Comparison of ENCODE assay signal across 23 cellular contexts in the genomic region with DNA sequence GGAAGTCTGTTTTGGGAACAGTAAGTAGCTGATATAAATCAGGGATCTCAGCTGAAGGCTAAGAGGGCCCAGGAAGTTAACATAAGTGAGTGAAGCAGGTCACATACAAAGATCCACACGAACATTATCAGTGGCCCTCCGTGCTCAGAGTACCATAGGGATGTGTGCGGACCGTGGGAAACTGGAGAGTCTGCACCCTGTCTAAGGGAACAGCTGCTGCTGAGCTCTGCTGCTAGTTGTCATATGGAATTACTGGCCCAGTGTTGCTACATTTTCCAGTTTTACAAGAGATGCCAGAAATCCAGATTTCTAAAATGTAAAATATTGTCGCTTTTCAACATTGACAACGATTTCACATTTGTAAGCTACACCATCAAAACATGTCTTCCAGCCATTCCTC.
DNase-seq lines count a peak whose midpoint lies in the region; ATAC-seq and TF ChIP-seq lines count a peak whose summit lies in the region.
"Had no signal": no experiment of that assay in that cellular context is flagged by ENCODE, and none has a peak within 500 bp of the region (broad histone marks: within the 10 kb centered on the region; RNA-seq: fewer than 3 reads in every experiment).

No MANE protein-coding gene starts in this region.

- peaks cover 0 to 51% (median 0%) of the 10 kb centered on the region in 7 donors for H3K27me3 ChIP-seq in heart right ventricle
- no peaks in the 10 kb centered on the region for H3K27me3 ChIP-seq in gastroesophageal sphincter
- peaks cover 4% of the 10 kb centered on the region for H3K27me3 ChIP-seq in rectal smooth muscle tissue (ENCODE audit: control insufficient read depth, insufficient read depth, low read length)
- H3K27me3 ChIP-seq: suprapubic skin had no signal

- no peak overlapping the region for H3K9ac ChIP-seq in rectal smooth muscle tissue (ENCODE audit: low read length)

- DNase-seq in heart right ventricle (no peak), cardiac septum (ENCODE audit: low spot score) (no peak), HuH-7.5 (ENCODE audit: low spot score) (no peak), SHP77 (lab: John Stamatoyannopoulos, UW) (no peak)
- DNase-seq: activated CD4-positive, CD25-positive, alpha-beta regulatory T cell treated with anti-CD3 and anti-CD28 coated beads, Interleukin-2, amount 50 U/mL, for 72 hours; activated T-cell treated with anti-CD3 and anti-CD28 coated beads, Interleukin-2, amount 50 U/mL, for 24 hours; adrenal gland; central memory CD4-positive, alpha-beta T cell; dorsolateral prefrontal cortex; foreskin fibroblast; naive B cell; NCI-H1092 treated with DMSO at 0.1 percent for 48 hours; NCI-H1930; NCI-H226; NCI-H774; T-cell had no signal

- TF ChIP-seq EP300 in gastroesophageal sphincter (IDR thresholded peaks at IDR 0.05) = no peak

- no peak for TF ChIP-seq CTCF in heart right ventricle (IDR thresholded peaks at IDR 0.05)
- TF ChIP-seq CTCF in gastroesophageal sphincter (IDR thresholded peaks at IDR 0.05) = no peak

- 57 to 74% methylated on average over 6 of the region's 6 CpGs for WGBS in heart right ventricle, 2 donors
- 61% methylated on average over 5 of the region's 6 CpGs; no CpG with 5 or more reads in 1 of the 2 donors for WGBS in gastroesophageal sphincter (ENCODE audit: low coverage in 1 of 2), 2 donors

- H3K4me1 ChIP-seq in heart right ventricle = peaks cover 0 to 38% (median 12%) of the 10 kb centered on the region in 9 donors
- H3K4me1 ChIP-seq in gastroesophageal sphincter = peaks cover 8 to 54% (median 10%) of the 10 kb centered on the region in 3 donors
- peaks cover 24% of the 10 kb centered on the region for H3K4me1 ChIP-seq in rectal smooth muscle tissue (ENCODE audit: control insufficient read depth, insufficient read depth, low read length)
- H3K4me1 ChIP-seq: suprapubic skin had no signal

- no peak for ATAC-seq in heart right ventricle
- ATAC-seq in gastroesophageal sphincter = no peak
- no peak for ATAC-seq in GM21515 (IDR thresholded peaks at IDR 0.05; ENCODE audit: unreplicated experiment)
- ATAC-seq in GM18868 (IDR thresholded peaks at IDR 0.05; ENCODE audit: unreplicated experiment) = no peak
- ATAC-seq: GM23338, T-cell had no signal

- H3K36me3 ChIP-seq in heart right ventricle (no peaks in the 10 kb centered on the region), gastroesophageal sphincter (no peaks in the 10 kb centered on the region), rectal smooth muscle tissue (ENCODE audit: control insufficient read depth, insufficient read depth, low read length) (no peaks in the 10 kb centered on the region)
- H3K36me3 ChIP-seq: adrenal gland, suprapubic skin had no signal

- H3K9me3 ChIP-seq in heart right ventricle (peaks cover 0 to 8% (median 0%) of the 10 kb centered on the region in 11 donors), gastroesophageal sphincter (no peaks in the 10 kb centered on the region)
- H3K9me3 ChIP-seq: adrenal gland, suprapubic skin had no signal

- H3K4me3 ChIP-seq in heart right ventricle (no peak overlapping the region), gastroesophageal sphincter (no peak overlapping the region), rectal smooth muscle tissue (ENCODE audit: low read length) (no peak overlapping the region)
- H3K4me3 ChIP-seq: adrenal gland, dorsolateral prefrontal cortex, GM23338, lung, suprapubic skin had no signal

- H3K27ac ChIP-seq in heart right ventricle (peak overlapping the region in 7 of 10 donors; percentile 1 to 78 (median 55)), gastroesophageal sphincter (peak overlapping the region; percentile 64 to 89 (median 84)), rectal smooth muscle tissue (ENCODE audit: low read depth, low read length) (peak overlapping the region; percentile 70)
- H3K27ac ChIP-seq: suprapubic skin had no signal

- intact Hi-C loops in heart right ventricle (cut with DNase I) (no loop called here), cardiac septum (cut with DNase I) (no loop called here)

- no peak for TF ChIP-seq POLR2A in gastroesophageal sphincter (IDR thresholded peaks at IDR 0.05)
